In genomic region chr10:18658992-18659783, GRCh38 we compare ENCODE assay signal across 8 cellular contexts. TPM values are rescaled to one million over a fixed set of nuclear protein-coding genes. Genes with fewer than 3 reads are reported as not detected.
DNase-seq lines count a peak whose midpoint lies in the region; ATAC-seq and TF ChIP-seq lines count a peak whose summit lies in the region.

Gene ARL5B (plus strand): TSS chr10:18659431. CDS start chr10:18659638, 207 bp downstream.

- WGBS in mammary epithelial cell (ENCODE audit: low coverage, missing lambda C conversion rate): 0% methylated on average over 7 of the region's 73 CpGs

- BruUV-seq in A673 (replicated peaks; lab: Mats Ljungman, UMichigan): no TSS peak
- BruUV-seq in mammary epithelial cell (replicated peaks; lab: Mats Ljungman, UMichigan): no TSS peak

- DNase-seq in A673 (ENCODE audit: low spot score) (peak; percentile 98), NCI-H2171 treated with DMSO at 0.1 percent for 48 hours (lab: John Stamatoyannopoulos, UW) (peak; percentile 86), mammary epithelial cell (peak; percentile 99)

- peaks cover 5% of the 10 kb centered on the region for H3K36me3 ChIP-seq in A673 (ENCODE audit: insufficient read depth, low read length, poor library complexity, severe bottlenecking)
- H3K36me3 ChIP-seq in mammary epithelial cell (ENCODE audit: insufficient read depth, low read length): no peaks in the 10 kb centered on the region
- no peaks in the 10 kb centered on the region for H3K36me3 ChIP-seq in iPS-20b (ENCODE audit: insufficient read depth, low read depth, low read length)

- dilution Hi-C loops in mammary epithelial cell (cut with HindIII; ENCODE audit: low sequenced_read_pairs): loop anchor here (5.0 kb wide), 1 partner anchor 37 kb away; no protein-coding TSS in a partner anchor

- TF ChIP-seq CTCF in A673 (conservative IDR thresholded peaks at IDR 0.05; ENCODE audit: low read depth, low read length): no peak
- TF ChIP-seq CTCF in VCaP (conservative IDR thresholded peaks at IDR 0.05): no peak
- TF ChIP-seq CTCF in mammary epithelial cell (conservative IDR thresholded peaks at IDR 0.05 in 1 of 2, IDR thresholded peaks at IDR 0.05 in 1 of 2; ENCODE audit: extremely low read depth in 1 of 2, insufficient read depth in 1 of 2, low read depth in 1 of 2, low read length in 2 of 2): no peak

- no peaks in the 10 kb centered on the region for H4K20me1 ChIP-seq in mammary epithelial cell (ENCODE audit: insufficient read depth, low read length)

- H3K4me3 ChIP-seq in A673 (ENCODE audit: low read depth, low read length, poor library complexity, severe bottlenecking): peak within 1 kb of the TSS; percentile 98
- H3K4me3 ChIP-seq in mammary epithelial cell (replicated peaks in 1 of 3; ENCODE audit: insufficient read depth in 1 of 3, low read depth in 2 of 3, low read length in 3 of 3): peak within 1 kb of the TSS; percentile 93 to 95 (median 94)
- H3K4me3 ChIP-seq in iPS-20b (ENCODE audit: low read length): peak within 1 kb of the TSS; percentile 89
- peak within 1 kb of the TSS; percentile 59 to 99 (median 84) for H3K4me3 ChIP-seq in skin epidermis

- peak within 1 kb of the TSS; percentile 97 for H3K27ac ChIP-seq in A673 (ENCODE audit: low read depth, low read length, poor library complexity, severe bottlenecking)
- H3K27ac ChIP-seq in VCaP: peak within 1 kb of the TSS; percentile 92
- peak within 1 kb of the TSS; percentile 100 for H3K27ac ChIP-seq in mammary epithelial cell (ENCODE audit: insufficient read depth, low read depth, low read length)
- H3K27ac ChIP-seq in iPS-20b (ENCODE audit: low read length): peak within 1 kb of the TSS; percentile 79
- peak within 1 kb of the TSS; percentile 54 to 99 (median 95) for H3K27ac ChIP-seq in skin epidermis

- peak within 1 kb of the TSS; percentile 88 for H2AFZ ChIP-seq in mammary epithelial cell (ENCODE audit: low read depth, low read length)

- H3K27me3 ChIP-seq in A673 (replicated peaks; ENCODE audit: insufficient read depth, low read depth, low read length, poor library complexity): no peaks in the 10 kb centered on the region
- no peaks in the 10 kb centered on the region for H3K27me3 ChIP-seq in mammary epithelial cell (ENCODE audit: insufficient read depth, low read length)
- no peaks in the 10 kb centered on the region for H3K27me3 ChIP-seq in iPS-20b (ENCODE audit: insufficient read depth, low read length)

- intact Hi-C loops in A673 (cut with micrococcal nuclease; ENCODE audit: unreplicated experiment) (no loop called here), mammary epithelial cell (cut with micrococcal nuclease) (no loop called here)

- in situ Hi-C loops in mammary epithelial cell (cut with MboI; ENCODE audit: low sequenced_read_pairs in 2 of 2): no loop called here

- peaks cover 58% of the 10 kb centered on the region for H3K79me2 ChIP-seq in mammary epithelial cell (ENCODE audit: insufficient read depth, low read length)

- H3K4me2 ChIP-seq in mammary epithelial cell (ENCODE audit: insufficient read depth, low read depth, low read length): peak within 1 kb of the TSS; percentile 98

- H3K9me3 ChIP-seq in A673 (ENCODE audit: low read depth, low read length, poor library complexity, severe bottlenecking): no peaks in the 10 kb centered on the region
- H3K9me3 ChIP-seq in mammary epithelial cell (replicated peaks; ENCODE audit: insufficient read depth, low read length): no peaks in the 10 kb centered on the region
- no peaks in the 10 kb centered on the region for H3K9me3 ChIP-seq in iPS-20b (ENCODE audit: insufficient read depth, low read depth, low read length)

- H3K4me1 ChIP-seq in A673 (ENCODE audit: insufficient read depth, low read length, poor library complexity, severe bottlenecking) (peaks cover 20% of the 10 kb centered on the region), mammary epithelial cell (ENCODE audit: insufficient read depth, low read length) (peaks cover 14% of the 10 kb centered on the region), iPS-20b (ENCODE audit: insufficient read depth, low read length) (peaks cover 16% of the 10 kb centered on the region)

- H3K9ac ChIP-seq in mammary epithelial cell (ENCODE audit: insufficient read depth, low read length) (peak within 1 kb of the TSS; percentile 100), iPS-20b (ENCODE audit: low read depth, low read length) (peak within 1 kb of the TSS; percentile 93)

- POLR2A ChIA-PET in A673 (lab: Charles Lee; ENCODE audit: low non-redundant PET): interaction anchor here (0.5 to 0.6 kb wide), 5 partner anchors 30 to 1581 kb away, joined by 4 to 19 read pairs (median 10); no protein-coding TSS in a partner anchor

- peak; percentile 90 for ATAC-seq in GM18867 (IDR thresholded peaks at IDR 0.05; ENCODE audit: unreplicated experiment)
- peak; percentile 88 for ATAC-seq in HG03103 (IDR thresholded peaks at IDR 0.05; ENCODE audit: low read depth, unreplicated experiment)

- CTCF ChIA-PET in A673 (lab: Charles Lee): interaction anchor here (0.6 kb wide), 3 partner anchors 40 to 1064 kb away, joined by 3 to 4 read pairs (median 4); no protein-coding TSS in a partner anchor
- CTCF ChIA-PET in mammary epithelial cell (lab: Charles Lee; ENCODE audit: low non-redundant PET): no interaction called here

RNA-seq across cellular contexts. Expression of gene ARL5B, which starts in this region (rescaled TPM):
- total RNA-seq in A673 (2021) (30.0 and 30.2 TPM in 2 replicates), mammary epithelial cell (10 to 100 TPM; 14.1 to 16.8 TPM)
- 3.4 TPM for polyA plus RNA-seq in mammary epithelial cell
- polyA minus RNA-seq in mammary epithelial cell: 7.2 TPM

Comparison
In these comparisons a context has a peak if more than half of its experiments do, and no peak if none do; other contexts are left out.
1. Peak in every context shown above with its lines: DNase-seq, ATAC-seq, H3K4me3 ChIP-seq and H3K27ac ChIP-seq.